Comparison of ENCODE assay signal across 24 cellular contexts in the genomic region with DNA sequence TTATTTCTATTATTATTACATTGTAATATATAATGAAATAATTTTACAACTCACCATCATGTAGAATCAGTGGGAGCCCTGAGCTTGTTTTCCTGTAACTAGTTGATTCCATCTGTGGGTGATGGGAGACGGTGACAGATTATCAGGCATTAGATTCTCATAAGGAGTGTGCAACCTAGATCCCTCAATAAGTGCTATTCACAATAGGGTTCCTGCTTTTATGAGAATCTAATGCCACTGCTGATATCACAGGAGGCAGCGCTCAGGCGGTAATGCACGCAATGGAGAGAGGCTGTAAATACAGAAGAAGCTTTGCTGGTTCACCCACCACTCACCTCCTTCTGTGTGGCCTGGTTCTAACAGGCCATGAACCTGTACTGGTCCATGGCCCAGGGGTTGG.
"Had no signal": no experiment of that assay in that cellular context is flagged by ENCODE, and none has a peak within 500 bp of the region (broad histone marks: within the 10 kb centered on the region; RNA-seq: fewer than 3 reads in every experiment).

No MANE protein-coding gene starts in this region.

- DNase-seq: colonic mucosa; cortex of kidney; dermis blood vessel endothelial cell; dorsolateral prefrontal cortex; effector CD4-positive, alpha-beta T cell; effector CD8-positive, alpha-beta T cell; effector memory CD4-positive, alpha-beta T cell; effector memory CD8-positive, alpha-beta T cell; endodermal cell; erythroblast; esophagus squamous epithelium; foreskin fibroblast; foreskin keratinocyte; foreskin melanocyte; gastrocnemius medialis; glutamatergic neuron; head of caudate nucleus; heart left ventricle; heart right ventricle had no signal

- H3K4me1 ChIP-seq: colonic mucosa, esophagus muscularis mucosa, esophagus squamous epithelium, foreskin keratinocyte, gastrocnemius medialis, gastroesophageal sphincter, heart left ventricle, heart right ventricle had no signal

- H3K9me3 ChIP-seq: colonic mucosa, esophagus muscularis mucosa, esophagus squamous epithelium, gastrocnemius medialis, gastroesophageal sphincter, heart left ventricle, heart right ventricle had no signal

- H3K27ac ChIP-seq: colonic mucosa, coronary artery, dorsolateral prefrontal cortex, epithelial cell of prostate, esophagus muscularis mucosa, esophagus squamous epithelium, foreskin keratinocyte, gastrocnemius medialis, gastroesophageal sphincter, heart left ventricle, heart right ventricle had no signal

- H3K4me3 ChIP-seq: colonic mucosa, coronary artery, dorsolateral prefrontal cortex, esophagus muscularis mucosa, esophagus squamous epithelium, gastrocnemius medialis, gastroesophageal sphincter, heart left ventricle, heart right ventricle had no signal

- H3K27me3 ChIP-seq: colonic mucosa, esophagus muscularis mucosa, esophagus squamous epithelium, foreskin keratinocyte, gastrocnemius medialis, gastroesophageal sphincter, heart left ventricle, heart right ventricle had no signal

- H3K36me3 ChIP-seq: colonic mucosa, esophagus muscularis mucosa, esophagus squamous epithelium, gastrocnemius medialis, gastroesophageal sphincter, heart left ventricle, heart right ventricle had no signal

- ATAC-seq: effector memory CD8-positive, alpha-beta T cell; esophagus mucosa; foreskin keratinocyte; gastrocnemius medialis; gastroesophageal sphincter; heart left ventricle; heart right ventricle had no signal
